Comparison of ENCODE assay signal across 1 cellular context in genomic region chr7:6232534-6232933, GRCh38.
TF ChIP-seq lines count a peak whose summit lies in the region.

No MANE protein-coding gene starts in this region.

TF ChIP-seq in HepG2, 621 proteins besides CTCF, POLR2A, EP300 and RAD21 (continued from another document):
- TF ChIP-seq GMEB1 (CRISPR knock-in tag; IDR thresholded peaks at IDR 0.05; ENCODE audit: borderline replicate concordance) (no peak), ZNF446 (CRISPR knock-in tag; IDR thresholded peaks at IDR 0.05) (no peak), HHEX (CRISPR knock-in tag; IDR thresholded peaks at IDR 0.05) (no peak)
